9 cellular contexts compared by ENCODE assay signal in genomic region chr19:16594131-16594586, GRCh38. TPM values are rescaled to one million over a fixed set of nuclear protein-coding genes. Genes with fewer than 3 reads are reported as not detected.
DNase-seq lines count a peak whose midpoint lies in the region; ATAC-seq and TF ChIP-seq lines count a peak whose summit lies in the region.
"Had no signal": no experiment of that assay in that cellular context is flagged by ENCODE, and none has a peak within 500 bp of the region (broad histone marks: within the 10 kb centered on the region; RNA-seq: fewer than 3 reads in every experiment).

No MANE protein-coding gene starts in this region.

- CTCF ChIA-PET in OCI-LY7 (lab: Charles Lee; ENCODE audit: unreplicated experiment) = no interaction called here
- CTCF ChIA-PET in activated naive CD4-positive, alpha-beta T cell treated with anti-CD3 and anti-CD28 coated beads, Interleukin-2, amount 10 ng/mL, durations not matched to agents 7 days and 5 days (lab: Charles Lee) = interaction anchor here (0.6 to 1.0 kb wide), 3 partner anchors 10 to 20 kb away, joined by 3 to 4 read pairs (median 3); no protein-coding TSS in a partner anchor

- peak overlapping the region; percentile 64 for H3K4me2 ChIP-seq in OCI-LY7 (ENCODE audit: low read length)

- no peaks in the 10 kb centered on the region for H3K9me2 ChIP-seq in OCI-LY7 (ENCODE audit: insufficient read depth, low read length)

- peaks cover 52% of the 10 kb centered on the region for H4K20me1 ChIP-seq in OCI-LY7 (ENCODE audit: insufficient read depth, low read length)

- H3K36me3 ChIP-seq in OCI-LY7 (ENCODE audit: insufficient read depth, low read length) (peaks cover 6% of the 10 kb centered on the region; the same call in 1 of the 2 replicates), thymus (ENCODE audit: control insufficient read depth, insufficient read depth) (no peaks in the 10 kb centered on the region)

- H3K9me3 ChIP-seq in OCI-LY7 (ENCODE audit: low read length) = no peaks in the 10 kb centered on the region
- no peaks in the 10 kb centered on the region for H3K9me3 ChIP-seq in thymus (ENCODE audit: control insufficient read depth)

- ATAC-seq in Right ventricle myocardium inferior = peak; percentile 24
- ATAC-seq in left cardiac atrium = no peak

- BruUV-seq in OCI-LY7 (replicated peaks; lab: Mats Ljungman, UMichigan) = no TSS peak

- peaks cover 73% of the 10 kb centered on the region for H3K4me1 ChIP-seq in OCI-LY7 (ENCODE audit: insufficient read depth, low read length, poor library complexity, severe bottlenecking)
- peaks cover 20% of the 10 kb centered on the region for H3K4me1 ChIP-seq in thymus (ENCODE audit: control insufficient read depth, insufficient read depth, low read length)

- POLR2A ChIA-PET in OCI-LY7 (lab: Charles Lee) = interaction anchor here (0.9 kb wide), 1 partner anchor 30 kb away, joined by 3 read pairs; no protein-coding TSS in a partner anchor

- DNase-seq in Right ventricle myocardium inferior (ENCODE audit: missing footprints) (peak; percentile 16), left cardiac atrium (no peak), OCI-LY7 (ENCODE audit: low spot score) (no peak), HuH-7.5 (ENCODE audit: low spot score) (no peak), foreskin fibroblast (no peak), NCI-H1092 (lab: John Stamatoyannopoulos, UW) (no peak)
- peak; percentile 72 for DNase-seq in activated naive CD4-positive, alpha-beta T cell treated with anti-CD3 and anti-CD28 coated beads, Interleukin-2, amount 10 ng/mL, durations not matched to agents 7 days and 5 days
- DNase-seq: SIG-M5 had no signal

- H2AFZ ChIP-seq in OCI-LY7 (ENCODE audit: low read length) = no peak overlapping the region

- peak overlapping the region; percentile 92 for H3K27ac Mint-ChIP-seq in activated naive CD4-positive, alpha-beta T cell treated with anti-CD3 and anti-CD28 coated beads, Interleukin-2, amount 10 ng/mL, durations not matched to agents 7 days and 5 days

- peaks cover 13% of the 10 kb centered on the region for H3K36me3 Mint-ChIP-seq in activated naive CD4-positive, alpha-beta T cell treated with anti-CD3 and anti-CD28 coated beads, Interleukin-2, amount 10 ng/mL, durations not matched to agents 7 days and 5 days

- TF ChIP-seq CTCF in OCI-LY7 (conservative IDR thresholded peaks at IDR 0.05; ENCODE audit: low read length) (no peak), foreskin fibroblast (IDR thresholded peaks at IDR 0.05; ENCODE audit: low read depth, low read length) (no peak)

- WGBS in thymus = 15% methylated on average over 10 of the region's 10 CpGs

- H3K4me3 ChIP-seq in OCI-LY7 (ENCODE audit: low read depth, low read length, poor library complexity, severe bottlenecking) (peak overlapping the region; percentile 10), thymus (ENCODE audit: low read length) (no peak overlapping the region), foreskin fibroblast (ENCODE audit: low read depth in 1 of 2, low read length in 2 of 2) (no peak overlapping the region)

- peak overlapping the region; percentile 62 for H3K4me3 Mint-ChIP-seq in activated naive CD4-positive, alpha-beta T cell treated with anti-CD3 and anti-CD28 coated beads, Interleukin-2, amount 10 ng/mL, durations not matched to agents 7 days and 5 days

- H3K27me3 Mint-ChIP-seq in activated naive CD4-positive, alpha-beta T cell treated with anti-CD3 and anti-CD28 coated beads, Interleukin-2, amount 10 ng/mL, durations not matched to agents 7 days and 5 days = no peaks in the 10 kb centered on the region

- H3K27me3 ChIP-seq in thymus (ENCODE audit: control insufficient read depth, insufficient read depth) = no peaks in the 10 kb centered on the region

- peaks cover 81% of the 10 kb centered on the region for H3K4me1 Mint-ChIP-seq in activated naive CD4-positive, alpha-beta T cell treated with anti-CD3 and anti-CD28 coated beads, Interleukin-2, amount 10 ng/mL, durations not matched to agents 7 days and 5 days

- H3K27ac ChIP-seq in OCI-LY7 (ENCODE audit: low read depth, low read length, poor library complexity, severe bottlenecking) (peak overlapping the region; percentile 61), thymus (ENCODE audit: low read depth) (peak overlapping the region; percentile 37)

- no peaks in the 10 kb centered on the region for H3K9me3 Mint-ChIP-seq in activated naive CD4-positive, alpha-beta T cell treated with anti-CD3 and anti-CD28 coated beads, Interleukin-2, amount 10 ng/mL, durations not matched to agents 7 days and 5 days

- intact Hi-C loops in Right ventricle myocardium inferior (cut with DNase I) = loop anchor here (10.0 kb wide), 1 partner anchor 111 kb away; no protein-coding TSS in a partner anchor
- intact Hi-C loops in left cardiac atrium (cut with DNase I) = no loop called here
- intact Hi-C loops in OCI-LY7 (cut with micrococcal nuclease; ENCODE audit: unreplicated experiment) = no loop called here

- peaks cover 94% of the 10 kb centered on the region for H3K79me2 ChIP-seq in OCI-LY7 (ENCODE audit: insufficient read depth, low read depth, low read length)

RNA-seq across cellular contexts. Expression of gene SLC35E1, which starts 21.9 kb away (rescaled TPM):
- 23.5 TPM for total RNA-seq in Right ventricle myocardium inferior
- total RNA-seq in left cardiac atrium = 10 to 100 TPM; 27.3 to 28.1 TPM
- 17.3 and 21.1 TPM in 2 replicates for total RNA-seq in OCI-LY7 (2014; rRNA removed; shearing (Covaris generic))
- 37.2 and 41.2 TPM in 2 replicates for total RNA-seq in OCI-LY7 (2022)
- 31.3 TPM for polyA plus RNA-seq in thymus

RNA-seq across cellular contexts. Expression of gene MED26, which starts 33.8 kb away (rescaled TPM):
- 6.1 TPM for total RNA-seq in Right ventricle myocardium inferior
- total RNA-seq in left cardiac atrium = 1 to 10 TPM; 5.0 to 5.6 TPM
- total RNA-seq in OCI-LY7 (2014; rRNA removed; shearing (Covaris generic)) = 17.2 and 19.4 TPM in 2 replicates
- 26.8 and 27.1 TPM in 2 replicates for total RNA-seq in OCI-LY7 (2022)
- 8.1 TPM for polyA plus RNA-seq in thymus

RNA-seq across cellular contexts. Expression of gene CHERP, which starts 51.9 kb away (rescaled TPM):
- 17.3 TPM for total RNA-seq in Right ventricle myocardium inferior
- total RNA-seq in left cardiac atrium = 10 to 100 TPM; 20.1 to 25.4 TPM
- 14.6 and 15.6 TPM in 2 replicates for total RNA-seq in OCI-LY7 (2014; rRNA removed; shearing (Covaris generic))
- total RNA-seq in OCI-LY7 (2022) = 87.1 and 87.2 TPM in 2 replicates
- polyA plus RNA-seq in thymus = 25.4 TPM

Comparison
In these comparisons a context has a peak if more than half of its experiments do, and no peak if none do; other contexts are left out.
1. DNase-seq: peak in Right ventricle myocardium inferior (single experiment) and activated naive CD4-positive, alpha-beta T cell treated with anti-CD3 and anti-CD28 coated beads, Interleukin-2, amount 10 ng/mL, durations not matched to agents 7 days and 5 days (single experiment); none in left cardiac atrium (single experiment), OCI-LY7 (single experiment), HuH-7.5 (single experiment), foreskin fibroblast (0 of 2) and NCI-H1092 (single experiment).